Comparison of ENCODE assay signal across 27 cellular contexts in the genomic region with DNA sequence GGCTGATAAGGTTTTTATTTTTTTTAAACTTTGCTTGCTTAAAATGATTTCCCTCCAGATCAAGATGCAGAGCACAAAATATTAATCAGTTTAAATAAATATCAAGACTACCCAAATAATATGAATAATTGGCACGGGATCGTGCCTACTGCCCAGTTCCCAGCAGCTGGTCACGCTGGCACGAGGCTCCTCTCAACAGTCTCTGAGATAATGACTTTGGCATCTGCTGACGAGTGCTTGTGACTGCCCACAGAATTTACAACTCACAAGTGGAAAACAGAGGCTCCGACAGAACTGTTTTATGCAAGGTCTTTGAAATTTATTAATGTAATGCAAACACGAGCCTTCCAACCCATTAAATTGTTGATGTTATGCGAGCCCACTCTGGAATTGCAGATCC.
DNase-seq lines count a peak whose midpoint lies in the region; ATAC-seq and TF ChIP-seq lines count a peak whose summit lies in the region.
"Had no signal": no experiment of that assay in that cellular context is flagged by ENCODE, and none has a peak within 500 bp of the region (broad histone marks: within the 10 kb centered on the region; RNA-seq: fewer than 3 reads in every experiment).

No MANE protein-coding gene starts in this region.

- H3K27me3 Mint-ChIP-seq in CD4-positive, alpha-beta T cell: no peaks in the 10 kb centered on the region
- H3K27me3 Mint-ChIP-seq: activated CD8-positive, alpha-beta T cell treated with anti-CD3 and anti-CD28 coated beads for 36 hours; activated T-cell treated with anti-CD3 and anti-CD28 coated beads, Interleukin-2, amount 50 U/mL, for 24 hours; central memory CD8-positive, alpha-beta T cell; naive thymus-derived CD4-positive, alpha-beta T cell had no signal

- H3K27ac Mint-ChIP-seq in CD4-positive, alpha-beta T cell: no peak overlapping the region
- H3K27ac Mint-ChIP-seq: activated CD8-positive, alpha-beta T cell treated with anti-CD3 and anti-CD28 coated beads for 36 hours; activated T-cell treated with anti-CD3 and anti-CD28 coated beads, Interleukin-2, amount 50 U/mL, for 24 hours; naive thymus-derived CD4-positive, alpha-beta T cell had no signal

- CTCF ChIA-PET in CD4-positive, alpha-beta T cell (lab: Charles Lee): no interaction called here

- no peak overlapping the region for H3K4me3 Mint-ChIP-seq in CD4-positive, alpha-beta T cell
- H3K4me3 Mint-ChIP-seq: activated CD8-positive, alpha-beta T cell treated with anti-CD3 and anti-CD28 coated beads for 36 hours; activated T-cell treated with anti-CD3 and anti-CD28 coated beads, Interleukin-2, amount 50 U/mL, for 24 hours; central memory CD8-positive, alpha-beta T cell; naive thymus-derived CD4-positive, alpha-beta T cell had no signal

- POLR2A ChIA-PET in CD4-positive, alpha-beta T cell (lab: Charles Lee): no interaction called here

- ATAC-seq in GM19324 (IDR thresholded peaks at IDR 0.05; ENCODE audit: low FRiP score, unreplicated experiment): no peak
- no peak for ATAC-seq in CD4-positive, alpha-beta T cell (ENCODE audit: poor library complexity)
- ATAC-seq: activated CD8-positive, alpha-beta T cell treated with anti-CD3 and anti-CD28 coated beads for 36 hours; foreskin keratinocyte; naive thymus-derived CD4-positive, alpha-beta T cell; pancreas; SK-N-SH treated with all-trans-retinoic acid at 6 μM for 48 hours had no signal

- DNase-seq in NCI-H2029 (lab: John Stamatoyannopoulos, UW) (peak; percentile 58), amygdala (lab: John Stamatoyannopoulos, UW) (peak in 29 of 56 donors; percentile 5 to 75 (median 30)), inferior parietal cortex (ENCODE audit: extremely low spot score) (peak; percentile 62), ureter (ENCODE audit: low spot score) (peak; percentile 36), NCI-H446 (lab: John Stamatoyannopoulos, UW) (no peak)
- no peak for DNase-seq in CD4-positive, alpha-beta T cell
- DNase-seq: activated CD4-positive, CD25-positive, alpha-beta regulatory T cell; activated CD8-positive, alpha-beta T cell treated with anti-CD3 and anti-CD28 coated beads for 36 hours; activated naive CD4-positive, alpha-beta T cell treated with Interleukin-2 at 50 U/mL for 16 hours; activated T-cell treated with anti-CD3 and anti-CD28 coated beads, Interleukin-2, amount 50 U/mL, for 24 hours; AML-193; amniotic stem cell; COR-L47; foreskin keratinocyte; kidney; mammary epithelial cell; naive thymus-derived CD4-positive, alpha-beta T cell; NCI-H1436; NCI-H226; pancreas; stimulated activated naive CD4-positive, alpha-beta T cell treated with Interleukin-2 at 50 U/mL for 16 hours; T-helper 9 cell; transverse colon had no signal

- no peaks in the 10 kb centered on the region for H3K9me3 ChIP-seq in CD4-positive, alpha-beta T cell (ENCODE audit: control insufficient read depth, low read length)
- H3K9me3 ChIP-seq: pancreas, transverse colon had no signal

- H3K27ac ChIP-seq in CD4-positive, alpha-beta T cell (ENCODE audit: low read depth, low read length): no peak overlapping the region
- H3K27ac ChIP-seq: epithelial cell of prostate, foreskin keratinocyte, pancreas, transverse colon had no signal

- peaks cover 4% of the 10 kb centered on the region for H3K9me3 Mint-ChIP-seq in CD4-positive, alpha-beta T cell
- H3K9me3 Mint-ChIP-seq: activated T-cell treated with anti-CD3 and anti-CD28 coated beads, Interleukin-2, amount 50 U/mL, for 24 hours; central memory CD8-positive, alpha-beta T cell had no signal

- H3K4me1 Mint-ChIP-seq in CD4-positive, alpha-beta T cell (ENCODE audit: low read depth): no peaks in the 10 kb centered on the region
- H3K4me1 Mint-ChIP-seq: central memory CD8-positive, alpha-beta T cell; naive thymus-derived CD4-positive, alpha-beta T cell had no signal

- H3K36me3 Mint-ChIP-seq in CD4-positive, alpha-beta T cell (ENCODE audit: low read depth): no peaks in the 10 kb centered on the region
- H3K36me3 Mint-ChIP-seq: naive thymus-derived CD4-positive, alpha-beta T cell had no signal

- no peak for TF ChIP-seq CTCF in CD4-positive, alpha-beta T cell (IDR thresholded peaks at IDR 0.05)

- H3K27me3 ChIP-seq in CD4-positive, alpha-beta T cell (ENCODE audit: control insufficient read depth, insufficient read depth, low read length): no peaks in the 10 kb centered on the region
- H3K27me3 ChIP-seq: foreskin keratinocyte, pancreas, transverse colon had no signal

- intact Hi-C loops in CD4-positive, alpha-beta T cell (cut with DNase I, micrococcal nuclease): no loop called here

Comparison
In these comparisons a context has a peak if more than half of its experiments do, and no peak if none do; other contexts are left out.
1. DNase-seq: peak in NCI-H2029 (single experiment), amygdala (29 of 56), inferior parietal cortex (single experiment) and ureter (single experiment); none in NCI-H446 (0 of 2) and CD4-positive, alpha-beta T cell (0 of 10).